1 cellular context compared by ENCODE assay signal in genomic region chr10:68137174-68137573, GRCh38.
TF ChIP-seq lines count a peak whose summit lies in the region.

No MANE protein-coding gene starts in this region.

TF ChIP-seq in IMR-90, 13 proteins besides CTCF, POLR2A, EP300 and RAD21 (continued from another document):
- TF ChIP-seq ELK1 (IDR thresholded peaks at IDR 0.05; ENCODE audit: borderline replicate concordance, low read depth, low read length) = no peak
- no peak for TF ChIP-seq MXI1 (IDR thresholded peaks at IDR 0.05; ENCODE audit: borderline replicate concordance, low read depth, low read length)
- no peak for TF ChIP-seq BHLHE40 (IDR thresholded peaks at IDR 0.05; ENCODE audit: low read depth, low read length)
- no peak for TF ChIP-seq USF2 (IDR thresholded peaks at IDR 0.05; ENCODE audit: low read depth, low read length)
- no peak for TF ChIP-seq FOS (IDR thresholded peaks at IDR 0.05; ENCODE audit: low read depth, low read length)
- no peak for TF ChIP-seq RFX5 (IDR thresholded peaks at IDR 0.05; ENCODE audit: low read depth, low read length)
- no peak for TF ChIP-seq RCOR1 (IDR thresholded peaks at IDR 0.05; ENCODE audit: insufficient replicate concordance, low read length)
- no peak for TF ChIP-seq NFE2L2 (IDR thresholded peaks at IDR 0.05; ENCODE audit: low read depth, low read length)
- TF ChIP-seq MAFK (IDR thresholded peaks at IDR 0.05; ENCODE audit: low read depth, low read length) = no peak
- no peak for TF ChIP-seq MAZ (IDR thresholded peaks at IDR 0.05; ENCODE audit: borderline replicate concordance, low read depth, low read length)
- TF ChIP-seq CHD1 (IDR thresholded peaks at IDR 0.05; ENCODE audit: low read depth, low read length) = no peak
- no peak for TF ChIP-seq SMC3 (IDR thresholded peaks at IDR 0.05; ENCODE audit: low read depth, low read length)
